ENCODE assay signal across 22 cellular contexts in genomic region chr16:68491576-68491950, GRCh38. TPM values are rescaled to one million over a fixed set of nuclear protein-coding genes. Genes with fewer than 3 reads are reported as not detected.
DNase-seq lines count a peak whose midpoint lies in the region; ATAC-seq and TF ChIP-seq lines count a peak whose summit lies in the region.
"Had no signal": no experiment of that assay in that cellular context is flagged by ENCODE, and none has a peak within 500 bp of the region (broad histone marks: within the 10 kb centered on the region; RNA-seq: fewer than 3 reads in every experiment).

No MANE protein-coding gene starts in this region.

- TF ChIP-seq CTCF in Calu3 (IDR thresholded peaks at IDR 0.05; ENCODE audit: unreplicated experiment) (no peak), Peyer's patch (IDR thresholded peaks at IDR 0.05) (no peak), esophagus squamous epithelium (IDR thresholded peaks at IDR 0.05) (no peak), heart left ventricle (IDR thresholded peaks at IDR 0.05) (no peak)

- peaks cover 0 to 44% (median 9%) of the 10 kb centered on the region in 4 donors for H3K4me1 ChIP-seq in Peyer's patch
- peaks cover 18 to 55% (median 20%) of the 10 kb centered on the region in 3 donors for H3K4me1 ChIP-seq in esophagus squamous epithelium
- H3K4me1 ChIP-seq in heart left ventricle = no peaks in the 10 kb centered on the region
- H3K4me1 ChIP-seq: BE2C had no signal

- no peak overlapping the region for H3K4me3 Mint-ChIP-seq in Calu3 (ENCODE audit: low read depth, unreplicated experiment)
- H3K4me3 Mint-ChIP-seq: activated CD4-positive, alpha-beta T cell treated with anti-CD3 and anti-CD28 coated beads, Interleukin-2, amount 10 ng/mL, durations not matched to agents 24 days and 14 days had no signal

- intact Hi-C loops in Calu3 (cut with micrococcal nuclease; ENCODE audit: unreplicated experiment) (no loop called here), esophagus squamous epithelium (cut with DNase I) (no loop called here), posterior vena cava (cut with DNase I) (no loop called here), heart left ventricle (cut with DNase I) (no loop called here), left colon (cut with DNase I, micrococcal nuclease) (no loop called here)

- peak overlapping the region; percentile 44 for H3K27ac Mint-ChIP-seq in Calu3 (ENCODE audit: unreplicated experiment)
- H3K27ac Mint-ChIP-seq: activated CD4-positive, alpha-beta T cell treated with anti-CD3 and anti-CD28 coated beads, Interleukin-2, amount 10 ng/mL, durations not matched to agents 24 days and 14 days; progenitor cell of endocrine pancreas had no signal

- ATAC-seq in heart left ventricle = no peak
- no peak for ATAC-seq in left colon

- no peaks in the 10 kb centered on the region for H3K27me3 ChIP-seq in Peyer's patch
- H3K27me3 ChIP-seq in esophagus squamous epithelium = no peaks in the 10 kb centered on the region
- H3K27me3 ChIP-seq in heart left ventricle = peaks cover 0 to 6% (median 0%) of the 10 kb centered on the region in 9 donors
- H3K27me3 ChIP-seq: BE2C, transverse colon had no signal

- H3K36me3 Mint-ChIP-seq in Calu3 (ENCODE audit: insufficient read depth, unreplicated experiment) = peaks cover 7% of the 10 kb centered on the region

- CTCF ChIA-PET in Calu3 (lab: Charles Lee) = no interaction called here

- no TSS peak for BruUV-seq in Calu3 (replicated peaks; lab: Mats Ljungman, UMichigan)

- peak overlapping the region in 3 of 4 donors; percentile 66 to 95 (median 89) for H3K27ac ChIP-seq in Peyer's patch
- peak overlapping the region in 3 of 4 donors; percentile 49 to 73 (median 50) for H3K27ac ChIP-seq in esophagus squamous epithelium
- no peak overlapping the region for H3K27ac ChIP-seq in heart left ventricle

- peaks cover 10% of the 10 kb centered on the region for H3K27me3 Mint-ChIP-seq in Calu3 (ENCODE audit: unreplicated experiment)
- H3K27me3 Mint-ChIP-seq: progenitor cell of endocrine pancreas had no signal

- H3K4me3 ChIP-seq in Peyer's patch = peak overlapping the region in 2 of 4 donors; percentile 12 to 34
- no peak overlapping the region for H3K4me3 ChIP-seq in esophagus squamous epithelium
- H3K4me3 ChIP-seq in heart left ventricle = no peak overlapping the region
- H3K4me3 ChIP-seq: transverse colon had no signal

- peaks cover 3% of the 10 kb centered on the region for H3K9me3 Mint-ChIP-seq in Calu3 (ENCODE audit: low read depth, unreplicated experiment)
- H3K9me3 Mint-ChIP-seq: activated CD4-positive, alpha-beta T cell treated with anti-CD3 and anti-CD28 coated beads, Interleukin-2, amount 10 ng/mL, durations not matched to agents 24 days and 14 days had no signal

- DNase-seq in Calu3 (no peak), Peyer's patch (no peak), esophagus squamous epithelium (lab: John Stamatoyannopoulos, UW) (no peak), posterior vena cava (ENCODE audit: low spot score) (peak; percentile 44), heart left ventricle (no peak), left colon (no peak), DMS79 (lab: John Stamatoyannopoulos, UW) (no peak), DMS 273 (lab: John Stamatoyannopoulos, UW; ENCODE audit: unreplicated experiment) (no peak)
- DNase-seq: activated CD4-positive, alpha-beta T cell treated with anti-CD3 and anti-CD28 coated beads, Interleukin-2, amount 10 ng/mL, durations not matched to agents 24 days and 14 days; activated gamma-delta T cell; activated T-cell treated with anti-CD3 and anti-CD28 coated beads, Interleukin-2, amount 50 U/mL, for 1 hour; BE2C; Caco-2; cerebellar nuclear complex; head of caudate nucleus; KBM-7; NCI-H1417 treated with DMSO at 0.1 percent for 48 hours; NCI-H748 treated with DMSO at 0.1 percent for 48 hours; stimulated activated CD8-positive, alpha-beta memory T cell treated with anti-CD3 and anti-CD28 coated beads, Interleukin-4, amount 100 ng/mL, for 48 hours; T-helper 2 cell had no signal

- WGBS in esophagus squamous epithelium, 2 donors = 56 to 77% methylated on average over 4 to 8 of the region's 14 CpGs
- 84 to 87% (median 84%) methylated on average over 12 to 14 of the region's 14 CpGs for WGBS in heart left ventricle, 4 donors

- H3K36me3 ChIP-seq in Peyer's patch = no peaks in the 10 kb centered on the region
- H3K36me3 ChIP-seq in esophagus squamous epithelium = no peaks in the 10 kb centered on the region
- no peaks in the 10 kb centered on the region for H3K36me3 ChIP-seq in heart left ventricle
- H3K36me3 ChIP-seq: BE2C, transverse colon had no signal

- TF ChIP-seq POLR2A in Peyer's patch (IDR thresholded peaks at IDR 0.05) = no peak
- TF ChIP-seq POLR2A in esophagus squamous epithelium (IDR thresholded peaks at IDR 0.05) = no peak
- TF ChIP-seq POLR2A in heart left ventricle (IDR thresholded peaks at IDR 0.05) = no peak

- H3K4me1 Mint-ChIP-seq in Calu3 (ENCODE audit: low read depth, unreplicated experiment) = peaks cover 25% of the 10 kb centered on the region
- H3K4me1 Mint-ChIP-seq: activated CD4-positive, alpha-beta T cell treated with anti-CD3 and anti-CD28 coated beads, Interleukin-2, amount 10 ng/mL, durations not matched to agents 24 days and 14 days had no signal

- H3K9me3 ChIP-seq in Peyer's patch (no peaks in the 10 kb centered on the region), esophagus squamous epithelium (no peaks in the 10 kb centered on the region), heart left ventricle (no peaks in the 10 kb centered on the region)
- H3K9me3 ChIP-seq: BE2C, transverse colon had no signal

RNA-seq across cellular contexts. Expression of gene SMPD3, which starts 43.3 kb away (rescaled TPM):
- total RNA-seq in Calu3 (2022) = 0.42 and 1.2 TPM in 2 replicates
- 100 to 1,000 TPM in 3 of 4 donors, 10 to 100 TPM in 1; 19.0 to 353 (median 206) TPM for total RNA-seq in Peyer's patch
- 1 to 10 TPM in 2 of 4 donors, under 1 TPM in 2; 0.18 to 2.3 (median 0.92) TPM for total RNA-seq in esophagus squamous epithelium
- under 1 TPM; 0.19 to 0.23 TPM for total RNA-seq in posterior vena cava
- 10 to 100 TPM in 1 of 9 donors, 1 to 10 TPM in 2, under 1 TPM in 3, not detected in 3; 0.10 to 14.4 (median 1.5) TPM for total RNA-seq in heart left ventricle
- polyA plus RNA-seq in heart left ventricle = under 1 TPM; 0.07 to 0.15 TPM
- 10 to 100 TPM; 71.5 to 90.3 TPM for total RNA-seq in left colon

RNA-seq across cellular contexts. Expression of gene ZFP90, which starts 47.5 kb away (rescaled TPM):
- 30.4 and 32.1 TPM in 2 replicates for total RNA-seq in Calu3 (2022)
- 10 to 100 TPM in 2 of 4 donors, 1 to 10 TPM in 2; 5.4 to 30.5 (median 10.6) TPM for total RNA-seq in Peyer's patch
- total RNA-seq in esophagus squamous epithelium = 10 to 100 TPM in 3 of 4 donors, 1 to 10 TPM in 1; 8.1 to 22.5 (median 13.8) TPM
- 10 to 100 TPM; 17.9 to 18.1 TPM for total RNA-seq in posterior vena cava
- total RNA-seq in heart left ventricle = 10 to 100 TPM in 6 of 9 donors, 1 to 10 TPM in 3; 6.9 to 18.1 (median 12.0) TPM
- 1 to 10 TPM; 4.9 to 5.3 TPM for polyA plus RNA-seq in heart left ventricle
- 1 to 10 TPM; 8.4 to 9.0 TPM for total RNA-seq in left colon

Comparison
In these comparisons a context has a peak if more than half of its experiments do, and no peak if none do; other contexts are left out.
1. H3K27ac ChIP-seq: peak in Peyer's patch (3 of 4) and esophagus squamous epithelium (3 of 4); none in heart left ventricle (0 of 12).